In the genomic region with DNA sequence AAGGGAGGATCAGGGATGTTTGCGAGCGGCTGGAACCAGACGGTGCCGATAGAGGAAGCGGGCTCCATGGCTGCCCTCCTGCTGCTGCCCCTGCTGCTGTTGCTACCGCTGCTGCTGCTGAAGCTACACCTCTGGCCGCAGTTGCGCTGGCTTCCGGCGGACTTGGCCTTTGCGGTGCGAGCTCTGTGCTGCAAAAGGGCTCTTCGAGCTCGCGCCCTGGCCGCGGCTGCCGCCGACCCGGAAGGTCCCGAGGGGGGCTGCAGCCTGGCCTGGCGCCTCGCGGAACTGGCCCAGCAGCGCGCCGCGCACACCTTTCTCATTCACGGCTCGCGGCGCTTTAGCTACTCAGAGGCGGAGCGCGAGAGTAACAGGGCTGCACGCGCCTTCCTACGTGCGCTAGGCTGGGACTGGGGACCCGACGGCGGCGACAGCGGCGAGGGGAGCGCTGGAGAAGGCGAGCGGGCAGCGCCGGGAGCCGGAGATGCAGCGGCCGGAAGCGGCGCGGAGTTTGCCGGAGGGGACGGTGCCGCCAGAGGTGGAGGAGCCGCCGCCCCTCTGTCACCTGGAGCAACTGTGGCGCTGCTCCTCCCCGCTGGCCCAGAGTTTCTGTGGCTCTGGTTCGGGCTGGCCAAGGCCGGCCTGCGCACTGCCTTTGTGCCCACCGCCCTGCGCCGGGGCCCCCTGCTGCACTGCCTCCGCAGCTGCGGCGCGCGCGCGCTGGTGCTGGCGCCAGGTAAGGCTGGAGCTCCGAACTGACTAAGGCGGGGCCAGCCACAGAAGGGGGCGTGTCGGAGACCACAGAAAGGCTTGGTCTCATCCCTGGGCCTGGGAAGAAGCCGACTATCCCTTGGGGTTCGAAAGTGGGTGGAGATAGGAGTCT, we compare ENCODE assay signal across 1 cellular context.
A peak's percentile ranks its signal among the peaks of the same experiment; 100 is the strongest.
TF ChIP-seq lines count a peak whose summit lies in the region.

No MANE protein-coding gene starts in this region.

TF ChIP-seq in K562, 482 proteins besides CTCF, POLR2A, EP300 and RAD21 (continued from another document and continues in another):
- TF ChIP-seq XRCC3 (IDR thresholded peaks at IDR 0.05) (no peak), KAT7 (CRISPR knock-in tag; IDR thresholded peaks at IDR 0.05; ENCODE audit: borderline replicate concordance) (no peak), NCOA4 (IDR thresholded peaks at IDR 0.05; ENCODE audit: partially characterized antibody) (no peak), BCOR (IDR thresholded peaks at IDR 0.05) (no peak), ZNF146 (CRISPR knock-in tag; IDR thresholded peaks at IDR 0.05; ENCODE audit: unreplicated experiment) (no peak), GABPA (tag; conservative IDR thresholded peaks at IDR 0.05; ENCODE audit: low read depth) (0 out of 2 replicates have a peak, but pooled peaks have one; percentile 32), ZNF12 (CRISPR knock-in tag; IDR thresholded peaks at IDR 0.05) (no peak), RBM22 (IDR thresholded peaks at IDR 0.05; ENCODE audit: low read depth, low read length, poor library complexity, severe bottlenecking) (peak; percentile 12), MCM5 (IDR thresholded peaks at IDR 0.05; ENCODE audit: low read depth) (no peak), CTBP1 (IDR thresholded peaks at IDR 0.05; ENCODE audit: borderline replicate concordance) (peak; percentile 70), SMAD2 (IDR thresholded peaks at IDR 0.05; ENCODE audit: low read depth, low read length) (no peak), CREB1 (IDR thresholded peaks at IDR 0.05) (no peak), CREB1 (CRISPR knock-in tag; IDR thresholded peaks at IDR 0.05) (0 out of 2 replicates have a peak, but pooled peaks have one; percentile 20), ERF (CRISPR knock-in tag; IDR thresholded peaks at IDR 0.05) (no peak), ZNF140 (CRISPR knock-in tag; IDR thresholded peaks at IDR 0.05) (no peak), POLR2G (IDR thresholded peaks at IDR 0.05; ENCODE audit: low read depth, low read length) (peak; percentile 79), GATAD2A (IDR thresholded peaks at IDR 0.05) (no peak), KDM4B (IDR thresholded peaks at IDR 0.05; ENCODE audit: borderline replicate concordance in 2 of 2, low read depth in 1 of 2) (0 out of 4 replicates have a peak, but pooled peaks of 1 of the 2 experiments have one; percentile 30), ELF4 (CRISPR knock-in tag; IDR thresholded peaks at IDR 0.05) (no peak), ZNF282 (CRISPR knock-in tag; IDR thresholded peaks at IDR 0.05) (no peak), ZEB2 (IDR thresholded peaks at IDR 0.05) (0 out of 2 replicates have a peak, but pooled peaks have one; percentile 22), MTA3 (IDR thresholded peaks at IDR 0.05; ENCODE audit: borderline replicate concordance) (0 out of 2 replicates have a peak, but pooled peaks have one; percentile 14), HDAC1 (IDR thresholded peaks at IDR 0.05) (peak in 1 of 2 experiments; percentile 33; a peak in 1 of 4 replicates), CCNT2 (IDR thresholded peaks at IDR 0.05; ENCODE audit: borderline replicate concordance, extremely low read depth, insufficient read length, low read depth, low read length) (no peak), L3MBTL2 (IDR thresholded peaks at IDR 0.05) (peak; percentile 71), MYC (IDR thresholded peaks at IDR 0.05; ENCODE audit: low read depth, low read length) (0 out of 2 replicates have a peak, but pooled peaks have one; percentile 42), MYC (CRISPR knock-in tag; IDR thresholded peaks at IDR 0.05; ENCODE audit: borderline replicate concordance, low read depth) (no peak), PHF8 (IDR thresholded peaks at IDR 0.05; ENCODE audit: borderline replicate concordance, low read length) (peak; percentile 36; the same call in 1 of the 2 replicates), GATAD2B (IDR thresholded peaks at IDR 0.05; ENCODE audit: borderline replicate concordance) (no peak), FIP1L1 (IDR thresholded peaks at IDR 0.05; ENCODE audit: low read depth, low read length, poor library complexity, severe bottlenecking) (peak; percentile 77), CXXC5 (CRISPR knock-in tag; IDR thresholded peaks at IDR 0.05) (peak; percentile 19), PCBP1 (IDR thresholded peaks at IDR 0.05; ENCODE audit: low read depth, low read length, poor library complexity, severe bottlenecking) (no peak), EZH2 (IDR thresholded peaks at IDR 0.05; ENCODE audit: borderline replicate concordance, low read depth, low read length) (no peak)
- TF ChIP-seq, protein P1, sequence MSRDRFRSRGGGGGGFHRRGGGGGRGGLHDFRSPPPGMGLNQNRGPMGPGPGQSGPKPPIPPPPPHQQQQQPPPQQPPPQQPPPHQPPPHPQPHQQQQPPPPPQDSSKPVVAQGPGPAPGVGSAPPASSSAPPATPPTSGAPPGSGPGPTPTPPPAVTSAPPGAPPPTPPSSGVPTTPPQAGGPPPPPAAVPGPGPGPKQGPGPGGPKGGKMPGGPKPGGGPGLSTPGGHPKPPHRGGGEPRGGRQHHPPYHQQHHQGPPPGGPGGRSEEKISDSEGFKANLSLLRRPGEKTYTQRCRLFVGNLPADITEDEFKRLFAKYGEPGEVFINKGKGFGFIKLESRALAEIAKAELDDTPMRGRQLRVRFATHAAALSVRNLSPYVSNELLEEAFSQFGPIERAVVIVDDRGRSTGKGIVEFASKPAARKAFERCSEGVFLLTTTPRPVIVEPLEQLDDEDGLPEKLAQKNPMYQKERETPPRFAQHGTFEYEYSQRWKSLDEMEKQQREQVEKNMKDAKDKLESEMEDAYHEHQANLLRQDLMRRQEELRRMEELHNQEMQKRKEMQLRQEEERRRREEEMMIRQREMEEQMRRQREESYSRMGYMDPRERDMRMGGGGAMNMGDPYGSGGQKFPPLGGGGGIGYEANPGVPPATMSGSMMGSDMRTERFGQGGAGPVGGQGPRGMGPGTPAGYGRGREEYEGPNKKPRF (IDR thresholded peaks at IDR 0.05; ENCODE audit: low read depth, low read length): no peak
- TF ChIP-seq, protein P2, sequence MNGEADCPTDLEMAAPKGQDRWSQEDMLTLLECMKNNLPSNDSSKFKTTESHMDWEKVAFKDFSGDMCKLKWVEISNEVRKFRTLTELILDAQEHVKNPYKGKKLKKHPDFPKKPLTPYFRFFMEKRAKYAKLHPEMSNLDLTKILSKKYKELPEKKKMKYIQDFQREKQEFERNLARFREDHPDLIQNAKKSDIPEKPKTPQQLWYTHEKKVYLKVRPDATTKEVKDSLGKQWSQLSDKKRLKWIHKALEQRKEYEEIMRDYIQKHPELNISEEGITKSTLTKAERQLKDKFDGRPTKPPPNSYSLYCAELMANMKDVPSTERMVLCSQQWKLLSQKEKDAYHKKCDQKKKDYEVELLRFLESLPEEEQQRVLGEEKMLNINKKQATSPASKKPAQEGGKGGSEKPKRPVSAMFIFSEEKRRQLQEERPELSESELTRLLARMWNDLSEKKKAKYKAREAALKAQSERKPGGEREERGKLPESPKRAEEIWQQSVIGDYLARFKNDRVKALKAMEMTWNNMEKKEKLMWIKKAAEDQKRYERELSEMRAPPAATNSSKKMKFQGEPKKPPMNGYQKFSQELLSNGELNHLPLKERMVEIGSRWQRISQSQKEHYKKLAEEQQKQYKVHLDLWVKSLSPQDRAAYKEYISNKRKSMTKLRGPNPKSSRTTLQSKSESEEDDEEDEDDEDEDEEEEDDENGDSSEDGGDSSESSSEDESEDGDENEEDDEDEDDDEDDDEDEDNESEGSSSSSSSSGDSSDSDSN (IDR thresholded peaks at IDR 0.05; ENCODE audit: borderline replicate concordance in 1 of 2, low read depth in 2 of 2, low read length in 2 of 2): peak in 1 of 2 experiments; percentile 21; a peak in 1 of 4 replicates
- TF ChIP-seq, protein P3, sequence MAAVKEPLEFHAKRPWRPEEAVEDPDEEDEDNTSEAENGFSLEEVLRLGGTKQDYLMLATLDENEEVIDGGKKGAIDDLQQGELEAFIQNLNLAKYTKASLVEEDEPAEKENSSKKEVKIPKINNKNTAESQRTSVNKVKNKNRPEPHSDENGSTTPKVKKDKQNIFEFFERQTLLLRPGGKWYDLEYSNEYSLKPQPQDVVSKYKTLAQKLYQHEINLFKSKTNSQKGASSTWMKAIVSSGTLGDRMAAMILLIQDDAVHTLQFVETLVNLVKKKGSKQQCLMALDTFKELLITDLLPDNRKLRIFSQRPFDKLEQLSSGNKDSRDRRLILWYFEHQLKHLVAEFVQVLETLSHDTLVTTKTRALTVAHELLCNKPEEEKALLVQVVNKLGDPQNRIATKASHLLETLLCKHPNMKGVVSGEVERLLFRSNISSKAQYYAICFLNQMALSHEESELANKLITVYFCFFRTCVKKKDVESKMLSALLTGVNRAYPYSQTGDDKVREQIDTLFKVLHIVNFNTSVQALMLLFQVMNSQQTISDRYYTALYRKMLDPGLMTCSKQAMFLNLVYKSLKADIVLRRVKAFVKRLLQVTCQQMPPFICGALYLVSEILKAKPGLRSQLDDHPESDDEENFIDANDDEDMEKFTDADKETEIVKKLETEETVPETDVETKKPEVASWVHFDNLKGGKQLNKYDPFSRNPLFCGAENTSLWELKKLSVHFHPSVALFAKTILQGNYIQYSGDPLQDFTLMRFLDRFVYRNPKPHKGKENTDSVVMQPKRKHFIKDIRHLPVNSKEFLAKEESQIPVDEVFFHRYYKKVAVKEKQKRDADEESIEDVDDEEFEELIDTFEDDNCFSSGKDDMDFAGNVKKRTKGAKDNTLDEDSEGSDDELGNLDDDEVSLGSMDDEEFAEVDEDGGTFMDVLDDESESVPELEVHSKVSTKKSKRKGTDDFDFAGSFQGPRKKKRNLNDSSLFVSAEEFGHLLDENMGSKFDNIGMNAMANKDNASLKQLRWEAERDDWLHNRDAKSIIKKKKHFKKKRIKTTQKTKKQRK (IDR thresholded peaks at IDR 0.05; ENCODE audit: borderline replicate concordance, low read depth, low read length): no peak
- TF ChIP-seq, protein P4, sequence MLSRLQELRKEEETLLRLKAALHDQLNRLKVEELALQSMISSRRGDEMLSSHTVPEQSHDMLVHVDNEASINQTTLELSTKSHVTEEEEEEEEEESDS (CRISPR knock-in tag; IDR thresholded peaks at IDR 0.05): no peak
- TF ChIP-seq, protein P5, sequence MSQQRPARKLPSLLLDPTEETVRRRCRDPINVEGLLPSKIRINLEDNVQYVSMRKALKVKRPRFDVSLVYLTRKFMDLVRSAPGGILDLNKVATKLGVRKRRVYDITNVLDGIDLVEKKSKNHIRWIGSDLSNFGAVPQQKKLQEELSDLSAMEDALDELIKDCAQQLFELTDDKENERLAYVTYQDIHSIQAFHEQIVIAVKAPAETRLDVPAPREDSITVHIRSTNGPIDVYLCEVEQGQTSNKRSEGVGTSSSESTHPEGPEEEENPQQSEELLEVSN (IDR thresholded peaks at IDR 0.05; ENCODE audit: borderline replicate concordance in 1 of 2, extremely low read depth in 1 of 2, insufficient read depth in 1 of 2, insufficient read length in 1 of 2, low read depth in 1 of 2, low read length in 1 of 2, poor library complexity in 1 of 2, severe bottlenecking in 1 of 2): peak in 1 of 2 experiments; percentile 59
- TF ChIP-seq, protein P6, sequence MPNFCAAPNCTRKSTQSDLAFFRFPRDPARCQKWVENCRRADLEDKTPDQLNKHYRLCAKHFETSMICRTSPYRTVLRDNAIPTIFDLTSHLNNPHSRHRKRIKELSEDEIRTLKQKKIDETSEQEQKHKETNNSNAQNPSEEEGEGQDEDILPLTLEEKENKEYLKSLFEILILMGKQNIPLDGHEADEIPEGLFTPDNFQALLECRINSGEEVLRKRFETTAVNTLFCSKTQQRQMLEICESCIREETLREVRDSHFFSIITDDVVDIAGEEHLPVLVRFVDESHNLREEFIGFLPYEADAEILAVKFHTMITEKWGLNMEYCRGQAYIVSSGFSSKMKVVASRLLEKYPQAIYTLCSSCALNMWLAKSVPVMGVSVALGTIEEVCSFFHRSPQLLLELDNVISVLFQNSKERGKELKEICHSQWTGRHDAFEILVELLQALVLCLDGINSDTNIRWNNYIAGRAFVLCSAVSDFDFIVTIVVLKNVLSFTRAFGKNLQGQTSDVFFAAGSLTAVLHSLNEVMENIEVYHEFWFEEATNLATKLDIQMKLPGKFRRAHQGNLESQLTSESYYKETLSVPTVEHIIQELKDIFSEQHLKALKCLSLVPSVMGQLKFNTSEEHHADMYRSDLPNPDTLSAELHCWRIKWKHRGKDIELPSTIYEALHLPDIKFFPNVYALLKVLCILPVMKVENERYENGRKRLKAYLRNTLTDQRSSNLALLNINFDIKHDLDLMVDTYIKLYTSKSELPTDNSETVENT (CRISPR knock-in tag; IDR thresholded peaks at IDR 0.05): no peak
